In genomic region chr14:101986953-101987352, GRCh38 we compare ENCODE assay signal across 30 cellular contexts.
"Had no signal": no experiment of that assay in that cellular context is flagged by ENCODE, and none has a peak within 500 bp of the region (broad histone marks: within the 10 kb centered on the region; RNA-seq: fewer than 3 reads in every experiment).

No MANE protein-coding gene starts in this region.

- H3K4me2 ChIP-seq: neural progenitor cell had no signal

- H3K27ac Mint-ChIP-seq: immature natural killer cell, mesothelial cell of epicardium, natural killer cell, nephron progenitor cell, neural progenitor cell, progenitor cell of endocrine pancreas had no signal

- H3K9me3 ChIP-seq: left ventricle myocardium inferior, neutrophil, ovary, stomach, testis, thyroid gland, transverse colon, upper lobe of left lung, vagina had no signal

- H3K4me1 Mint-ChIP-seq: mesothelial cell of epicardium, nephron progenitor cell, neural progenitor cell had no signal

- H3K27me3 ChIP-seq: neural progenitor cell, neutrophil, ovary, stomach, testis, thyroid gland, transverse colon, upper lobe of left lung, vagina had no signal

- H3K9me3 Mint-ChIP-seq: immature natural killer cell, mesothelial cell of epicardium, naive B cell, natural killer cell, nephron progenitor cell, neural progenitor cell had no signal

- H3K4me3 ChIP-seq: left ventricle myocardium inferior, lung, neural progenitor cell, ovary, skin epidermis, stomach, testis, thyroid gland, transverse colon, upper lobe of left lung, vagina had no signal

- ATAC-seq: natural killer cell, sciatic nerve had no signal

- H2AFZ ChIP-seq: neural progenitor cell had no signal

- H3K4me3 Mint-ChIP-seq: immature natural killer cell, mesothelial cell of epicardium, natural killer cell, nephron progenitor cell, neural progenitor cell had no signal

- H3K27ac ChIP-seq: left ventricle myocardium inferior, neural progenitor cell, neutrophil, ovary, skin epidermis, stomach, testis, thyroid gland, transverse colon, upper lobe of left lung, vagina had no signal

- H3K4me1 ChIP-seq: left ventricle myocardium inferior, neural progenitor cell, stomach, testis, thyroid gland, transverse colon, upper lobe of left lung, vagina had no signal

- FAIRE-seq: islet of Langerhans had no signal

- H3K27me3 Mint-ChIP-seq: naive B cell, progenitor cell of endocrine pancreas had no signal

- DNase-seq: hypothalamus; immature natural killer cell; left ventricle myocardium inferior; mesendoderm; naive B cell; natural killer cell; nephron progenitor cell; occipital lobe; ovary; retina; right cardiac atrium; stimulated activated CD4-positive, alpha-beta T cell treated with anti-CD3 and anti-CD28 coated beads, Interleukin-12 subunit alpha, Interleukin-12 subunit beta, amount 100 ng/mL, for 4 hours; stimulated activated CD4-positive, alpha-beta T cell treated with anti-CD3 and anti-CD28 coated beads, Interleukin-15, amount 100 ng/mL, for 24 hours; stimulated activated CD4-positive, alpha-beta T cell treated with anti-CD3 and anti-CD28 coated beads, Interleukin-2, amount 100 ng/mL, for 24 hours; stimulated activated CD4-positive, alpha-beta T cell treated with anti-CD3 and anti-CD28 coated beads, Interleukin-4, amount 100 ng/mL, for 1 hour; stimulated activated naive CD4-positive, alpha-beta T cell; stomach; testis; thyroid gland; transverse colon; upper lobe of left lung had no signal
